In the genomic region with DNA sequence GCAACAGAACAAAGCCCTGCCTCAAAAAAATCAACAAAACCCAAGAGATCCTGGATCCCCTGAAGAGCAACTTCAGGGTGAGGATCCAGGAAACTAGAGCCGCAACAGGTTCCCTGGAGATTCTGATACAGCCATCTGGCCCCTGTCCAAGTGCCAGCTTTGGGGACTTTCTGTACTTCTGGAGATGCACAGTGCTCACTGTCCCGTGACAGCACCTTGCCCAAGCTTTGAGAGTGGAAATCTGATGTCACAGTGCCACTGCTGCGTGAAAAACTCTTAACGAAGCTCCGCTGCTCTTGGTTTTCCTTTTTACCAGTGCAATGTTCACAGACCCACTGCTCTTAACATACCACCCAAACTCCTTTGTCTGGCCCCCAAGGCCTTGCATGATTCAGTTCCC, we compare ENCODE assay signal across 13 cellular contexts. TPM values are rescaled to one million over a fixed set of nuclear protein-coding genes. Genes with fewer than 3 reads are reported as not detected.
DNase-seq lines count a peak whose midpoint lies in the region; ATAC-seq, FAIRE-seq and TF ChIP-seq lines count a peak whose summit lies in the region.
"Had no signal": no experiment of that assay in that cellular context is flagged by ENCODE, and none has a peak within 500 bp of the region (broad histone marks: within the 10 kb centered on the region; RNA-seq: fewer than 3 reads in every experiment).

No MANE protein-coding gene starts in this region.

- CTCF ChIA-PET in PC-3 (lab: Charles Lee) = interaction anchor here (0.6 kb wide), 1 partner anchor 16 kb away, joined by 3 read pairs; no protein-coding TSS in a partner anchor
- CTCF ChIA-PET in H1 (lab: Charles Lee; ENCODE audit: partially characterized antibody) = interaction anchor here (1.1 to 13.3 kb wide), 4 partner anchors 8 to 43 kb away, joined by 3 to 150 read pairs (median 16); no protein-coding TSS in a partner anchor

- H3F3A ChIP-seq in PC-3 (ENCODE audit: low read length, unreplicated experiment) = no peaks in the 10 kb centered on the region

- no peaks in the 10 kb centered on the region; the same call in 1 of the 2 replicates for H3K79me1 ChIP-seq in H1 (ENCODE audit: low read depth, low read length)

- H3K27me3 ChIP-seq in PC-3 (ENCODE audit: low read length) (no peaks in the 10 kb centered on the region), H1 (replicated peaks in 1 of 4; ENCODE audit: control insufficient read depth in 3 of 4, extremely low read depth in 1 of 4, insufficient read depth in 3 of 4, low read length in 3 of 4) (no peaks in the 10 kb centered on the region), spleen (replicated peaks in 1 of 7) (no peaks in the 10 kb centered on the region)

- intact Hi-C loops in activated CD4-positive, alpha-beta T cell treated with anti-CD3 and anti-CD28 coated beads, Interleukin-2, amount 10 ng/mL, durations not matched to agents 24 days and 14 days (cut with micrococcal nuclease) = no loop called here
- intact Hi-C loops in PC-3 (cut with micrococcal nuclease) (no loop called here), spleen (cut with DNase I; ENCODE audit: low total_unique reads) (no loop called here)

- no peak for ATAC-seq in PC-3
- no peak for ATAC-seq in GM19395 (IDR thresholded peaks at IDR 0.05; ENCODE audit: unreplicated experiment)
- ATAC-seq: A549 had no signal

- DNase-seq in activated CD4-positive, alpha-beta T cell treated with anti-CD3 and anti-CD28 coated beads, Interleukin-2, amount 10 ng/mL, durations not matched to agents 24 days and 14 days = no peak
- DNase-seq in activated CD4-positive, alpha-beta T cell treated with anti-CD3 and anti-CD28 coated beads for 1 hour = no peak
- DNase-seq in PC-3 = no peak
- DNase-seq in H1 (ENCODE audit: low read depth in 1 of 2, low spot score in 2 of 2) = no peak
- DNase-seq in spleen = no peak
- DNase-seq in HCEC 1CT = no peak
- DNase-seq in NOMO-1 treated with DMSO at 0.1 percent for 48 hours (lab: John Stamatoyannopoulos, UW; ENCODE audit: unreplicated experiment) = no peak
- DNase-seq: activated CD4-positive, alpha-beta T cell treated with anti-CD3 and anti-CD28 coated beads, Interleukin-2, amount 50 U/mL, for 48 hours; mesendoderm; SW 1271 had no signal

- no peak overlapping the region for H2BK5ac ChIP-seq in H1 (ENCODE audit: low read depth, low read length)

- no TSS peak for BruUV-seq in PC-3 (replicated peaks; lab: Mats Ljungman, UMichigan)

- no peak overlapping the region for H3K4me3 ChIP-seq in PC-3 (ENCODE audit: low read length)
- H3K4me3 ChIP-seq in H1 (ENCODE audit: extremely low read depth in 1 of 4, insufficient read depth in 2 of 4, low read depth in 3 of 4, low read length in 4 of 4) = no peak overlapping the region
- peak overlapping the region in 1 of 8 donors; percentile 57 for H3K4me3 ChIP-seq in spleen
- H3K4me3 ChIP-seq: A549 had no signal

- no peak overlapping the region for H2BK12ac ChIP-seq in H1 (ENCODE audit: low read depth, low read length)

- H3K79me2 ChIP-seq in PC-3 (ENCODE audit: low read length) (peaks cover 11% of the 10 kb centered on the region), H1 (ENCODE audit: control insufficient read depth in 1 of 2, insufficient read depth in 2 of 2, low read length in 2 of 2) (peaks cover 0 to 6% of the 10 kb centered on the region in 2 experiments; a peak in 2 of 4 replicates)

- H3K23me2 ChIP-seq in H1 (ENCODE audit: low read depth, low read length) = no peaks in the 10 kb centered on the region

- H4K5ac ChIP-seq in H1 (ENCODE audit: insufficient read length, low read depth, low read length) = no peak overlapping the region

- no peak overlapping the region for H2BK20ac ChIP-seq in H1 (ENCODE audit: low read length)

- H3K27ac Mint-ChIP-seq in activated CD4-positive, alpha-beta T cell treated with anti-CD3 and anti-CD28 coated beads, Interleukin-2, amount 10 ng/mL, durations not matched to agents 24 days and 14 days = peak overlapping the region; percentile 88

- H3K56ac ChIP-seq in H1 (replicated peaks; ENCODE audit: insufficient read length, low read depth, low read length) = no peak overlapping the region

- no peak for TF ChIP-seq EP300 in H1 (IDR thresholded peaks at IDR 0.05; ENCODE audit: borderline replicate concordance in 1 of 2, low read depth in 2 of 2, low read length in 2 of 2)

- H2BK120ac ChIP-seq in H1 (replicated peaks; ENCODE audit: low read depth, low read length) = no peak overlapping the region

- H3K4ac ChIP-seq in H1 (replicated peaks; ENCODE audit: insufficient read length, low read depth, low read length) = no peak overlapping the region

- H3K27me3 Mint-ChIP-seq in activated CD4-positive, alpha-beta T cell treated with anti-CD3 and anti-CD28 coated beads, Interleukin-2, amount 10 ng/mL, durations not matched to agents 24 days and 14 days = no peaks in the 10 kb centered on the region

- H3K9me3 ChIP-seq in PC-3 (ENCODE audit: low read length) = no peaks in the 10 kb centered on the region
- H3K9me3 ChIP-seq in H1 (ENCODE audit: insufficient read depth in 2 of 2, low read depth in 1 of 2, low read length in 1 of 2) = no peaks in the 10 kb centered on the region
- H3K9me3 ChIP-seq in spleen = no peaks in the 10 kb centered on the region
- H3K9me3 ChIP-seq: A549 had no signal

- peak overlapping the region; percentile 36; the same call in 1 of the 2 replicates for H4K8ac ChIP-seq in H1 (ENCODE audit: extremely low read depth, insufficient read depth, low read length)

- H3K9ac ChIP-seq in PC-3 (ENCODE audit: low read length) (no peak overlapping the region), H1 (replicated peaks in 1 of 4; ENCODE audit: extremely low read depth in 1 of 4, low read depth in 3 of 4, low read length in 3 of 4) (no peak overlapping the region)

- H3K14ac ChIP-seq in H1 (ENCODE audit: insufficient read length) = no peak overlapping the region

- no peaks in the 10 kb centered on the region for H3K9me3 Mint-ChIP-seq in activated CD4-positive, alpha-beta T cell treated with anti-CD3 and anti-CD28 coated beads, Interleukin-2, amount 10 ng/mL, durations not matched to agents 24 days and 14 days

- no peak for TF ChIP-seq POLR2A in H1 (IDR thresholded peaks at IDR 0.05; ENCODE audit: control extremely low read depth in 1 of 2, low read depth in 2 of 2, low read length in 2 of 2)
- no peak for TF ChIP-seq POLR2A in spleen (IDR thresholded peaks at IDR 0.05)

- no peak for TF ChIP-seq RAD21 in H1 (IDR thresholded peaks at IDR 0.05 in 1 of 2, conservative IDR thresholded peaks at IDR 0.05 in 1 of 2; ENCODE audit: low read depth in 2 of 2, low read length in 2 of 2)

- no peak overlapping the region for H2BK15ac ChIP-seq in H1 (ENCODE audit: low read length)

- H3K36me3 Mint-ChIP-seq in activated CD4-positive, alpha-beta T cell treated with anti-CD3 and anti-CD28 coated beads, Interleukin-2, amount 10 ng/mL, durations not matched to agents 24 days and 14 days (ENCODE audit: low read depth) = peaks cover 39% of the 10 kb centered on the region

- H3K4me2 ChIP-seq in PC-3 (ENCODE audit: low read length) (no peak overlapping the region), H1 (ENCODE audit: insufficient read depth in 1 of 2, low read depth in 2 of 2, low read length in 2 of 2) (no peak overlapping the region)
- H3K4me2 ChIP-seq: A549 had no signal

- peaks cover 14% of the 10 kb centered on the region for H3K4me1 ChIP-seq in PC-3 (ENCODE audit: insufficient read depth, low read length)
- H3K4me1 ChIP-seq in H1 (replicated peaks in 1 of 4; ENCODE audit: control insufficient read depth in 3 of 4, insufficient read depth in 4 of 4, low read length in 3 of 4) = no peaks in the 10 kb centered on the region
- H3K4me1 ChIP-seq in spleen = peaks cover 4 to 47% (median 31%) of the 10 kb centered on the region in 6 donors

- no peak overlapping the region for H3K18ac ChIP-seq in H1 (ENCODE audit: extremely low read depth, low read length)

- FAIRE-seq in H1 (lab: Jason Lieb, UNC) = no peak
- FAIRE-seq: A549, colon had no signal

- H3K27ac ChIP-seq in PC-3 (ENCODE audit: low read length) = peak overlapping the region; percentile 59
- no peak overlapping the region for H3K27ac ChIP-seq in H1 (ENCODE audit: low read depth, low read length)
- H3K27ac ChIP-seq in spleen = peak overlapping the region in 7 of 8 donors; percentile 61 to 90 (median 86)
- H3K27ac ChIP-seq: A549 had no signal

- H3K4me3 Mint-ChIP-seq in activated CD4-positive, alpha-beta T cell treated with anti-CD3 and anti-CD28 coated beads, Interleukin-2, amount 10 ng/mL, durations not matched to agents 24 days and 14 days = peak overlapping the region; percentile 11

- 99% methylated on average over 5 of the region's 5 CpGs; no CpG with 5 or more reads in 1 of the 2 experiments for WGBS in H1 (ENCODE audit: extremely low coverage in 1 of 2, insufficient coverage in 1 of 2, insufficient read length in 1 of 2, insufficient replicate concordance in 2 of 2, low coverage in 1 of 2, low lambda C conversion rate in 2 of 2, missing lambda C conversion rate in 1 of 2), 2 experiments
- 55 to 86% (median 68%) methylated on average over 5 of the region's 5 CpGs for WGBS in spleen, 5 donors

- peaks cover 16% of the 10 kb centered on the region for H3K4me1 Mint-ChIP-seq in activated CD4-positive, alpha-beta T cell treated with anti-CD3 and anti-CD28 coated beads, Interleukin-2, amount 10 ng/mL, durations not matched to agents 24 days and 14 days

- TF ChIP-seq CTCF in PC-3 (conservative IDR thresholded peaks at IDR 0.05; ENCODE audit: low read depth, low read length) (no peak), H1 (IDR thresholded peaks at IDR 0.05; ENCODE audit: control extremely low read depth in 1 of 3, insufficient read depth in 1 of 3, low read depth in 1 of 3, low read length in 3 of 3) (no peak), spleen (IDR thresholded peaks at IDR 0.05 in 8 of 11, conservative IDR thresholded peaks at IDR 0.05 in 3 of 11) (no peak)

- POLR2A ChIA-PET in PC-3 (lab: Charles Lee; ENCODE audit: unreplicated experiment) (no interaction called here), H1 (lab: Charles Lee; ENCODE audit: partially characterized antibody) (interaction anchor here (1.2 to 2.9 kb wide), 3 partner anchors 27 to 42 kb away, joined by 3 to 7 read pairs (median 3); no protein-coding TSS in a partner anchor)

- H2AFZ ChIP-seq in PC-3 (ENCODE audit: low read length) (no peak overlapping the region), H1 (ENCODE audit: low read length) (no peak overlapping the region)

- H4K20me1 ChIP-seq in PC-3 (ENCODE audit: low read length) (no peaks in the 10 kb centered on the region), H1 (replicated peaks in 1 of 2; ENCODE audit: control insufficient read depth in 1 of 2, insufficient read depth in 2 of 2, low read length in 2 of 2) (peaks cover 3 to 6% of the 10 kb centered on the region in 2 experiments)

- no peak overlapping the region for H3K23ac ChIP-seq in H1 (ENCODE audit: insufficient read length)

- H3K9me2 ChIP-seq in PC-3 (replicated peaks; ENCODE audit: low read length) = no peaks in the 10 kb centered on the region

- no peak overlapping the region for H4K91ac ChIP-seq in H1 (replicated peaks; ENCODE audit: insufficient read length, low read length)

- H2AK5ac ChIP-seq in H1 (ENCODE audit: low read depth, low read length) = no peak overlapping the region

- peaks cover 49% of the 10 kb centered on the region for H3K36me3 ChIP-seq in PC-3 (ENCODE audit: low read depth, low read length)
- H3K36me3 ChIP-seq in H1 (ENCODE audit: control insufficient read depth in 2 of 4, insufficient read depth in 4 of 4, low read length in 3 of 4) = peaks cover 2 to 18% (median 8%) of the 10 kb centered on the region in 4 experiments; a peak in 6 of 8 replicates
- H3K36me3 ChIP-seq in spleen = peaks cover 0 to 94% (median 48%) of the 10 kb centered on the region in 6 donors

RNA-seq across cellular contexts. Expression of gene STK40, which starts 26.3 kb away (rescaled TPM):
- 40.6 and 51.3 TPM in 2 replicates for total RNA-seq in activated CD4-positive, alpha-beta T cell treated with anti-CD3 and anti-CD28 coated beads, Interleukin-2, amount 10 ng/mL, durations not matched to agents 24 days and 14 days
- total RNA-seq in PC-3 (2014; rRNA removed) (14.4 and 15.9 TPM in 2 replicates), spleen (10 to 100 TPM; 43.3 to 79.2 (median 55.3) TPM)
- total RNA-seq in H1 (2021; fragmentation: NEBNext Ultra II Directional; extraction: Animal tissue kit (Norgen Biotek cat#: 25700)) = 25.3 and 28.6 TPM in 2 replicates
- polyA plus RNA-seq in H1 (2011; rRNA removed) (13.6 and 18.4 TPM in 2 replicates), spleen (10 to 100 TPM; 13.7 to 37.4 (median 14.8) TPM)
- polyA plus RNA-seq in H1 (2011; cell fraction: cytosol; rRNA removed) = 13.7 TPM
- 21.5 TPM for polyA plus RNA-seq in H1 (2011; cell fraction: nucleus; rRNA removed)
- 13.3 to 18.6 TPM (median 17.3 TPM) in 4 replicates for polyA plus RNA-seq in H1 (2012, experiment 1 of 2)
- polyA plus RNA-seq in H1 (2012, experiment 2 of 2) = 17.6 TPM
- 16.9 TPM for polyA plus RNA-seq in H1 (2013, experiment 1 of 2)
- polyA plus RNA-seq in H1 (2013, experiment 2 of 2) = 16.6 TPM
- 16.3 and 18.9 TPM in 2 replicates for polyA minus RNA-seq in H1 (2011; rRNA and poly(A)+ RNA removed)
- 9.5 TPM for polyA minus RNA-seq in H1 (2011; cell fraction: cytosol; rRNA and poly(A)+ RNA removed)
- 5.5 TPM for polyA minus RNA-seq in H1 (2011; cell fraction: nucleus; rRNA and poly(A)+ RNA removed)

RNA-seq across cellular contexts. Expression of gene EVA1B, which starts 35.9 kb away (rescaled TPM):
- 7.5 and 9.0 TPM in 2 replicates for total RNA-seq in activated CD4-positive, alpha-beta T cell treated with anti-CD3 and anti-CD28 coated beads, Interleukin-2, amount 10 ng/mL, durations not matched to agents 24 days and 14 days
- total RNA-seq in PC-3 (2014; rRNA removed) (89.1 and 104 TPM in 2 replicates), spleen (10 to 100 TPM; 31.1 to 77.4 (median 43.7) TPM)
- 10.0 and 10.3 TPM in 2 replicates for total RNA-seq in H1 (2021; fragmentation: NEBNext Ultra II Directional; extraction: Animal tissue kit (Norgen Biotek cat#: 25700))
- polyA plus RNA-seq in H1 (2011; rRNA removed) (19.9 and 23.8 TPM in 2 replicates), spleen (10 to 100 TPM; 17.2 to 45.1 (median 37.4) TPM)
- 13.1 TPM for polyA plus RNA-seq in H1 (2011; cell fraction: cytosol; rRNA removed)
- polyA plus RNA-seq in H1 (2011; cell fraction: nucleus; rRNA removed) = 14.2 TPM
- polyA plus RNA-seq in H1 (2012, experiment 1 of 2) = 5.2 to 15.9 TPM (median 12.6 TPM) in 4 replicates
- 12.2 TPM for polyA plus RNA-seq in H1 (2012, experiment 2 of 2)
- 19.7 TPM for polyA plus RNA-seq in H1 (2013, experiment 1 of 2)
- 24.7 TPM for polyA plus RNA-seq in H1 (2013, experiment 2 of 2)
- polyA minus RNA-seq in H1 (2011; rRNA and poly(A)+ RNA removed) = 0.47 TPM in 1 of 2 replicates, not detected in the other
- polyA minus RNA-seq in H1 (2011; cell fraction: cytosol; rRNA and poly(A)+ RNA removed) = 5.9 TPM
- 3.5 TPM for polyA minus RNA-seq in H1 (2011; cell fraction: nucleus; rRNA and poly(A)+ RNA removed)

RNA-seq across cellular contexts. Expression of gene LSM10, which starts 38.3 kb away (rescaled TPM):
- 58.6 and 61.6 TPM in 2 replicates for total RNA-seq in activated CD4-positive, alpha-beta T cell treated with anti-CD3 and anti-CD28 coated beads, Interleukin-2, amount 10 ng/mL, durations not matched to agents 24 days and 14 days
- 19.2 and 35.2 TPM in 2 replicates for total RNA-seq in PC-3 (2014; rRNA removed)
- 59.1 and 59.5 TPM in 2 replicates for total RNA-seq in H1 (2021; fragmentation: NEBNext Ultra II Directional; extraction: Animal tissue kit (Norgen Biotek cat#: 25700))
- polyA plus RNA-seq in H1 (2011; rRNA removed) = 127 and 140 TPM in 2 replicates
- 111 TPM for polyA plus RNA-seq in H1 (2011; cell fraction: cytosol; rRNA removed)
- polyA plus RNA-seq in H1 (2011; cell fraction: nucleus; rRNA removed) = 81.9 TPM
- 50.0 to 87.8 TPM (median 80.4 TPM) in 4 replicates for polyA plus RNA-seq in H1 (2012, experiment 1 of 2)
- polyA plus RNA-seq in H1 (2012, experiment 2 of 2) = 128 TPM
- polyA plus RNA-seq in H1 (2013, experiment 1 of 2) = 49.0 TPM
- polyA plus RNA-seq in H1 (2013, experiment 2 of 2) = 51.5 TPM
- 48.7 and 51.4 TPM in 2 replicates for polyA minus RNA-seq in H1 (2011; rRNA and poly(A)+ RNA removed)
- polyA minus RNA-seq in H1 (2011; cell fraction: cytosol; rRNA and poly(A)+ RNA removed) = 28.0 TPM
- polyA minus RNA-seq in H1 (2011; cell fraction: nucleus; rRNA and poly(A)+ RNA removed) = 25.3 TPM
- 10 to 100 TPM; 42.9 to 62.2 (median 49.0) TPM for total RNA-seq in spleen
- polyA plus RNA-seq in spleen = 10 to 100 TPM; 65.1 to 87.6 (median 86.6) TPM

RNA-seq across cellular contexts. Expression of gene SH3D21, which starts 53.2 kb away (rescaled TPM):
- total RNA-seq in activated CD4-positive, alpha-beta T cell treated with anti-CD3 and anti-CD28 coated beads, Interleukin-2, amount 10 ng/mL, durations not matched to agents 24 days and 14 days = 17.0 and 19.4 TPM in 2 replicates
- total RNA-seq in PC-3 (2014; rRNA removed) (11.3 and 16.4 TPM in 2 replicates), spleen (1 to 10 TPM; 1.7 to 9.4 (median 7.2) TPM)
- 8.6 and 9.8 TPM in 2 replicates for total RNA-seq in H1 (2021; fragmentation: NEBNext Ultra II Directional; extraction: Animal tissue kit (Norgen Biotek cat#: 25700))
- polyA plus RNA-seq in H1 (2011; rRNA removed) (3.4 and 5.1 TPM in 2 replicates), spleen (1 to 10 TPM; 1.7 to 5.1 (median 1.9) TPM)
- 5.9 TPM for polyA plus RNA-seq in H1 (2011; cell fraction: cytosol; rRNA removed)
- 37.3 TPM for polyA plus RNA-seq in H1 (2011; cell fraction: nucleus; rRNA removed)
- polyA plus RNA-seq in H1 (2012, experiment 1 of 2) = 9.1 to 11.5 TPM (median 10.7 TPM) in 4 replicates
- polyA plus RNA-seq in H1 (2012, experiment 2 of 2) = 6.0 TPM
- 7.1 TPM for polyA plus RNA-seq in H1 (2013, experiment 1 of 2)
- 5.3 TPM for polyA plus RNA-seq in H1 (2013, experiment 2 of 2)
- 4.2 TPM in 2 replicates for polyA minus RNA-seq in H1 (2011; rRNA and poly(A)+ RNA removed)
- polyA minus RNA-seq in H1 (2011; cell fraction: cytosol; rRNA and poly(A)+ RNA removed) = 4.1 TPM
- 13.3 TPM for polyA minus RNA-seq in H1 (2011; cell fraction: nucleus; rRNA and poly(A)+ RNA removed)
